ENCODE assay signal across 8 cellular contexts in genomic region chr1:172390620-172391491, GRCh38. TPM values are rescaled to one million over a fixed set of nuclear protein-coding genes. Genes with fewer than 3 reads are reported as not detected.
DNase-seq lines count a peak whose midpoint lies in the region; ATAC-seq and FAIRE-seq lines count a peak whose summit lies in the region.

No MANE protein-coding gene starts in this region.

- POLR2A ChIA-PET in CD4-positive, alpha-beta memory T cell (lab: Charles Lee; ENCODE audit: partially characterized antibody): interaction anchor here (1.1 to 2.1 kb wide), 2 partner anchors 10 to 35 kb away, joined by 4 to 7 read pairs; no protein-coding TSS in a partner anchor

- no peaks in the 10 kb centered on the region for H3K9me3 ChIP-seq in CD4-positive, alpha-beta memory T cell (ENCODE audit: control insufficient read depth in 1 of 2, low read length in 2 of 2)
- no peaks in the 10 kb centered on the region for H3K9me3 ChIP-seq in subcutaneous abdominal adipose tissue (ENCODE audit: control insufficient read depth in 5 of 5, low read length in 5 of 5)

- H3K9ac ChIP-seq in subcutaneous abdominal adipose tissue (ENCODE audit: low read length in 5 of 5): no peak overlapping the region

- peaks cover 0 to 5% of the 10 kb centered on the region in 2 donors for H3K36me3 Mint-ChIP-seq in CD4-positive, alpha-beta memory T cell

- H3K4me1 ChIP-seq in CD4-positive, alpha-beta memory T cell (ENCODE audit: insufficient read depth, low read length): peaks cover 36% of the 10 kb centered on the region
- peaks cover 0 to 16% (median 13%) of the 10 kb centered on the region in 5 donors for H3K4me1 ChIP-seq in subcutaneous abdominal adipose tissue (ENCODE audit: control insufficient read depth in 5 of 5, insufficient read depth in 5 of 5, low read length in 5 of 5)

- no peaks in the 10 kb centered on the region for H3K9me3 Mint-ChIP-seq in CD4-positive, alpha-beta memory T cell

- ATAC-seq in GM21360 (IDR thresholded peaks at IDR 0.05; ENCODE audit: unreplicated experiment): peak; percentile 73
- peak; percentile 57 for ATAC-seq in Right ventricle myocardium superior (ENCODE audit: poor library complexity)

- peak; percentile 28 for FAIRE-seq in HTR-8/SVneo (lab: Jason Lieb, UNC)

- CTCF ChIA-PET in CD4-positive, alpha-beta memory T cell (lab: Charles Lee; ENCODE audit: partially characterized antibody): interaction anchor here (1.1 kb wide), 1 partner anchor 9 kb away, joined by 4 read pairs; no protein-coding TSS in a partner anchor

- no peaks in the 10 kb centered on the region for H3K27me3 ChIP-seq in CD4-positive, alpha-beta memory T cell (ENCODE audit: insufficient read depth, low read length)
- H3K27me3 ChIP-seq in subcutaneous abdominal adipose tissue (ENCODE audit: control insufficient read depth in 5 of 5, insufficient read depth in 4 of 5, low read length in 5 of 5): no peaks in the 10 kb centered on the region

- H3K4me3 ChIP-seq in CD4-positive, alpha-beta memory T cell (ENCODE audit: low read length in 2 of 2): peak overlapping the region in 1 of 2 donors; percentile 2
- H3K4me3 ChIP-seq in subcutaneous abdominal adipose tissue (ENCODE audit: low read depth in 1 of 5, low read length in 5 of 5): peak overlapping the region; percentile 8 to 45 (median 42)

- no peak for DNase-seq in CD4-positive, alpha-beta memory T cell
- DNase-seq in HTR-8/SVneo (ENCODE audit: insufficient read length, low spot score) (no peak), Right ventricle myocardium superior (peak; percentile 46), NCI-H128 (lab: John Stamatoyannopoulos, UW; ENCODE audit: unreplicated experiment) (no peak), NOMO-1 treated with dmso at 0.1 percent for 144 hours (lab: John Stamatoyannopoulos, UW; ENCODE audit: unreplicated experiment) (no peak), 8988T (no peak)

- H3K27ac ChIP-seq in CD4-positive, alpha-beta memory T cell (ENCODE audit: low read depth, low read length): no peak overlapping the region
- H3K27ac ChIP-seq in subcutaneous abdominal adipose tissue (ENCODE audit: low read depth, low read length): peak overlapping the region; percentile 58

- H3K36me3 ChIP-seq in CD4-positive, alpha-beta memory T cell (ENCODE audit: insufficient read depth, low read length): no peaks in the 10 kb centered on the region
- no peaks in the 10 kb centered on the region for H3K36me3 ChIP-seq in subcutaneous abdominal adipose tissue (ENCODE audit: control insufficient read depth in 5 of 5, insufficient read depth in 5 of 5, low read length in 5 of 5)

- intact Hi-C loops in CD4-positive, alpha-beta memory T cell (cut with micrococcal nuclease): loop anchor here (10.0 kb wide), 1 partner anchor 606 kb away; the partner anchor contains the start of gene METTL13
- intact Hi-C loops in Right ventricle myocardium superior (cut with DNase I): loop anchor here (10.0 kb wide), 1 partner anchor 256 kb away; no protein-coding TSS in a partner anchor

- H3K4me1 Mint-ChIP-seq in CD4-positive, alpha-beta memory T cell: peaks cover 18 to 52% (median 35%) of the 10 kb centered on the region in 4 donors

- H3K27me3 Mint-ChIP-seq in CD4-positive, alpha-beta memory T cell: no peaks in the 10 kb centered on the region

- H3K4me3 Mint-ChIP-seq in CD4-positive, alpha-beta memory T cell: peak overlapping the region in 7 of 8 donors; percentile 0 to 64 (median 31)

- peak overlapping the region in 5 of 7 donors; percentile 17 to 86 (median 42) for H3K27ac Mint-ChIP-seq in CD4-positive, alpha-beta memory T cell

RNA-seq across cellular contexts. Expression of gene C1orf105, which starts 29.6 kb away (rescaled TPM):
- total RNA-seq in CD4-positive, alpha-beta memory T cell: not detected
- not detected for polyA plus RNA-seq in CD4-positive, alpha-beta memory T cell
- 14.3 TPM for total RNA-seq in Right ventricle myocardium superior

RNA-seq across cellular contexts. Expression of gene PIGC, which starts 53.0 kb away (rescaled TPM):
- total RNA-seq in CD4-positive, alpha-beta memory T cell: 10 to 100 TPM; 48.9 to 49.2 TPM
- polyA plus RNA-seq in CD4-positive, alpha-beta memory T cell: 100 to 1,000 TPM; 109 to 132 TPM
- 12.7 TPM for total RNA-seq in Right ventricle myocardium superior

Comparison
In these comparisons a context has a peak if more than half of its experiments do, and no peak if none do; other contexts are left out.
1. RNA of gene C1orf105, which starts 29.6 kb away (total RNA-seq): 14.3 TPM in Right ventricle myocardium superior (single experiment); not detected in CD4-positive, alpha-beta memory T cell; every median in the first group is over 10 times any median in the second.